Comparison of ENCODE assay signal across 17 cellular contexts in the genomic region with DNA sequence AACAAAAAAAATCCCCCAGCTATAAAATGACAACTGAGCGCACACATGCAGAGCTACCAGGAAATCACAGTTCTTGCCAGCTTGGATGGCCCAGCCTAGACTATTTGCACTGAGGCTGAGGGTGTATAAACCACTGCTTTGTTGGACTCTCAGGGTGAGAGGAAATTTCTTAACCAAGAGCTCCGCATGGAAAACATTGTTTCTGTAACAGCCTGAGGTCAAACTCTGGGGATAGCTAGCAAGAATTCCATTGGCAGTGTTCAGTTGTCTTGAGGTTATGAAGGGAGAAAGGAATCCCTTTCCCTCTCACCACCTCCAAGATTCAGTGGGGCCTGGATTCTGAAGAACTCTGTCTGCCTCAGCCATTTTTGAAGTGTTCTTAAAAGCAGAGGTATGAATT.
DNase-seq lines count a peak whose midpoint lies in the region; ATAC-seq and TF ChIP-seq lines count a peak whose summit lies in the region.
"Had no signal": no experiment of that assay in that cellular context is flagged by ENCODE, and none has a peak within 500 bp of the region (broad histone marks: within the 10 kb centered on the region; RNA-seq: fewer than 3 reads in every experiment).

No MANE protein-coding gene starts in this region.

- in situ Hi-C loops in HAP-1 (cut with MboI; ENCODE audit: low sequenced_read_pairs), result no loop called here

- intact Hi-C loops in right cardiac atrium (cut with DNase I), result no loop called here

- TF ChIP-seq CTCF in Peyer's patch (IDR thresholded peaks at IDR 0.05), result no peak

- H3K27me3 ChIP-seq in right cardiac atrium (ENCODE audit: control insufficient read depth, insufficient read depth) (no peaks in the 10 kb centered on the region), Peyer's patch (no peaks in the 10 kb centered on the region), HAP-1 (ENCODE audit: low read depth) (no peaks in the 10 kb centered on the region)
- H3K27me3 ChIP-seq: foreskin keratinocyte had no signal

- no peak overlapping the region for H3K4me3 ChIP-seq in right cardiac atrium (ENCODE audit: low read length)
- no peak overlapping the region for H3K4me3 ChIP-seq in Peyer's patch
- H3K4me3 ChIP-seq in HAP-1, result no peak overlapping the region
- H3K4me3 ChIP-seq: A549 had no signal

- ATAC-seq in right cardiac atrium (peak; percentile 66 to 69), GM21367 (IDR thresholded peaks at IDR 0.05; ENCODE audit: unreplicated experiment) (no peak), GM18517 (IDR thresholded peaks at IDR 0.05; ENCODE audit: unreplicated experiment) (no peak)
- ATAC-seq: A549, foreskin keratinocyte had no signal

- TF ChIP-seq POLR2A in Peyer's patch (IDR thresholded peaks at IDR 0.05), result no peak

- 52% methylated on average over 2 of the region's 2 CpGs for WGBS in right cardiac atrium

- DNase-seq in AG20443 (ENCODE audit: low spot score) (peak; percentile 20), astrocyte of the hippocampus (ENCODE audit: low read depth, low spot score) (peak; percentile 85), right cardiac atrium (peak in 1 of 3 donors; percentile 45), renal cortical epithelial cell (ENCODE audit: low read depth) (peak; percentile 33), Peyer's patch (no peak), HAP-1 (ENCODE audit: low spot score in 2 of 2) (no peak)
- DNase-seq: activated CD4-positive, alpha-beta T cell treated with anti-CD3 and anti-CD28 coated beads for 48 hours; DND-41; foreskin keratinocyte; MM.1S; NCI-H2081; NCI-H524; OCI-M1; stimulated activated CD4-positive, alpha-beta T cell treated with anti-CD3 and anti-CD28 coated beads, Interleukin-4, amount 100 ng/mL, for 4 hours had no signal

- H3K4me1 ChIP-seq in right cardiac atrium (ENCODE audit: control insufficient read depth, insufficient read depth, low read length) (peaks cover 3% of the 10 kb centered on the region), Peyer's patch (peaks cover 0 to 3% (median 0%) of the 10 kb centered on the region in 4 donors), HAP-1 (no peaks in the 10 kb centered on the region)
- H3K4me1 ChIP-seq: A549, foreskin keratinocyte had no signal

- H3K27ac ChIP-seq in right cardiac atrium (ENCODE audit: low read length) (no peak overlapping the region), Peyer's patch (no peak overlapping the region)
- H3K27ac ChIP-seq: A549, foreskin keratinocyte had no signal

- no peaks in the 10 kb centered on the region for H3K9me3 ChIP-seq in right cardiac atrium (ENCODE audit: control insufficient read depth, low read length)
- no peaks in the 10 kb centered on the region for H3K9me3 ChIP-seq in Peyer's patch
- no peaks in the 10 kb centered on the region for H3K9me3 ChIP-seq in HAP-1
- H3K9me3 ChIP-seq: A549 had no signal

- H3K36me3 ChIP-seq in Peyer's patch (no peaks in the 10 kb centered on the region), HAP-1 (replicated peaks) (no peaks in the 10 kb centered on the region)

Comparison
In these comparisons a context has a peak if more than half of its experiments do, and no peak if none do; other contexts are left out.
1. DNase-seq: peak in AG20443 (single experiment), astrocyte of the hippocampus (single experiment) and renal cortical epithelial cell (single experiment); none in Peyer's patch (0 of 3) and HAP-1 (0 of 2).
2. ATAC-seq: peak in right cardiac atrium (2 of 2); none in GM21367 (single experiment) and GM18517 (single experiment).